15 cellular contexts compared by ENCODE assay signal in genomic region chr14:103836976-103837725, GRCh38.
"Had no signal": no experiment of that assay in that cellular context is flagged by ENCODE, and none has a peak within 500 bp of the region (broad histone marks: within the 10 kb centered on the region; RNA-seq: fewer than 3 reads in every experiment).

No MANE protein-coding gene starts in this region.

- ATAC-seq: activated T-cell treated with anti-CD3 and anti-CD28 coated beads, Interleukin-2, amount 50 U/mL, for 72 hours; left ventricle myocardium superior; stimulated activated naive CD8-positive, alpha-beta T cell treated with anti-CD3 and anti-CD28 coated beads, Interleukin-15, Interleukin-2, amounts not matched to agents 100 U/mL and 50 U/mL, for 24 hours; T-cell had no signal

- DNase-seq: activated CD4-positive, alpha-beta memory T cell treated with anti-CD3 and anti-CD28 coated beads for 36 hours; activated CD4-positive, alpha-beta T cell treated with anti-CD3 and anti-CD28 coated beads for 48 hours; activated naive CD4-positive, alpha-beta T cell treated with anti-CD3 and anti-CD28 coated beads, Interleukin-2, amount 10 ng/mL, durations not matched to agents 7 days and 5 days; activated T-cell treated with anti-CD3 and anti-CD28 coated beads, Interleukin-2, amount 50 U/mL, for 72 hours; amygdala; cortex of kidney; erythroblast; foreskin melanocyte; hippocampal formation; left ventricle myocardium superior; mammary epithelial cell; nucleus accumbens; stimulated activated CD4-positive, alpha-beta T cell treated with anti-CD3 and anti-CD28 coated beads, Interleukin-2, amount 100 ng/mL, for 48 hours; stimulated activated naive CD8-positive, alpha-beta T cell treated with anti-CD3 and anti-CD28 coated beads, Interleukin-15, Interleukin-2, amounts not matched to agents 100 U/mL and 50 U/mL, for 24 hours; T-cell had no signal
